ENCODE assay signal across 17 cellular contexts in the genomic region with DNA sequence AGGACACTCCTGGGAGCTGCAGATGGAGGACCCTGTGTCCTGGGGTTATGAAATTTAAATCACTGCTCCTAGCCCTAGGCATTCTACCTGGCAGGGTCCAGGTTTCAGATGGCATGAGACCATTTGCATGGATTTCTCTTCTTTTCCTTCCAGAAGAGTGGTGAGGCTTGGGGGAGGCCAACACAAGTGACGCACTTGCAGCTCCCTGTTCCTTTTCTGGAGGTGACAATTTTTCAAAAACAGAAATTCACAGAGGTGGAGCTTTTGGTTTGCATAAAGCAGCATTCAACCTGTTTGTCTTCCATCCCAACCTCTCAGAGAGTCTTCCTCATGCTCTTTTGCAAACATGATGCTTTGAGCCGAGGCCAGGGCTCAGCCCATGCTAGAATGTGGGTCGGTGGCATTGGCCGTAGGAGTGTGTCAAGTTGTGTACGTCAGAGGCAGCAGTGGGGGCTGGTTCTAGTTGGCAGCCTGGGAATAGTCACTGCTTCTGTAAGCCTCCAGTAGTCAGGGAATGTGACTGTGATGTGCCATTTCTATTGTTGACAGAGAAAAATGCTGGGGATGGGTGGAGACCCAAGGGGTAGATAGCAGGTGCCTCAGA. TPM values are rescaled to one million over a fixed set of nuclear protein-coding genes. Genes with fewer than 3 reads are reported as not detected.
DNase-seq lines count a peak whose midpoint lies in the region; ATAC-seq and TF ChIP-seq lines count a peak whose summit lies in the region.
"Had no signal": no experiment of that assay in that cellular context is flagged by ENCODE, and none has a peak within 500 bp of the region (broad histone marks: within the 10 kb centered on the region; RNA-seq: fewer than 3 reads in every experiment).

No MANE protein-coding gene starts in this region.

- H3K4me2 ChIP-seq in OCI-LY7 (ENCODE audit: low read length) = peak overlapping the region; percentile 70

- H3K4me3 ChIP-seq in OCI-LY7 (ENCODE audit: low read depth, low read length, poor library complexity, severe bottlenecking) (no peak overlapping the region), lung (no peak overlapping the region), stomach smooth muscle (ENCODE audit: low read length in 2 of 2) (peak overlapping the region in 1 of 2 donors; percentile 22)
- H3K4me3 ChIP-seq: SJCRH30 had no signal

- H2AFZ ChIP-seq in OCI-LY7 (ENCODE audit: low read length) = no peak overlapping the region
- H2AFZ ChIP-seq: parathyroid adenoma had no signal

- H3K9me3 ChIP-seq in OCI-LY7 (ENCODE audit: low read length) (no peaks in the 10 kb centered on the region), lung (ENCODE audit: control insufficient read depth in 2 of 2, insufficient read depth in 1 of 2, low read length in 1 of 2) (no peaks in the 10 kb centered on the region), stomach smooth muscle (ENCODE audit: control insufficient read depth in 2 of 2, low read length in 2 of 2) (no peaks in the 10 kb centered on the region)
- H3K9me3 ChIP-seq: SJCRH30 had no signal

- H3K79me2 ChIP-seq in OCI-LY7 (ENCODE audit: insufficient read depth, low read depth, low read length) = peaks cover 57% of the 10 kb centered on the region

- no peaks in the 10 kb centered on the region for H3K9me2 ChIP-seq in OCI-LY7 (ENCODE audit: insufficient read depth, low read length)

- ATAC-seq in lung (ENCODE audit: insufficient read depth, low FRiP score) (no peak), GM18498 (IDR thresholded peaks at IDR 0.05; ENCODE audit: unreplicated experiment) (no peak), GM19397 (IDR thresholded peaks at IDR 0.05; ENCODE audit: unreplicated experiment) (no peak)
- ATAC-seq: activated naive CD8-positive, alpha-beta T cell treated with anti-CD3 and anti-CD28 coated beads, Interleukin-2, amount 50 U/mL, for 24 hours; activated T-helper 17 cell treated with anti-CD3 and anti-CD28 coated beads, Interleukin-2, amount 50 U/mL, for 72 hours had no signal

- H3K27ac ChIP-seq in OCI-LY7 (ENCODE audit: low read depth, low read length, poor library complexity, severe bottlenecking) (no peak overlapping the region), lung (ENCODE audit: low read depth in 1 of 2, low read length in 1 of 2) (peak overlapping the region; percentile 2 to 80), stomach smooth muscle (ENCODE audit: low read length) (peak overlapping the region; percentile 89)
- H3K27ac ChIP-seq: parathyroid adenoma, SJCRH30 had no signal

- DNase-seq in OCI-LY7 (ENCODE audit: low spot score) = no peak
- peak in 39 of 42 donors; percentile 32 to 87 (median 63) for DNase-seq in head of caudate nucleus
- no peak for DNase-seq in lung (ENCODE audit: low spot score)
- no peak for DNase-seq in HCEC 1CT
- no peak for DNase-seq in ACHN
- DNase-seq: activated naive CD8-positive, alpha-beta T cell treated with anti-CD3 and anti-CD28 coated beads, Interleukin-2, amount 50 U/mL, for 24 hours; DND-41; naive B cell; NCI-H1694; NCI-H446 treated with DMSO at 0.1 percent for 48 hours; SJCRH30; T-helper 2 cell had no signal

- peaks cover 26% of the 10 kb centered on the region for H4K20me1 ChIP-seq in OCI-LY7 (ENCODE audit: insufficient read depth, low read length)

- intact Hi-C loops in OCI-LY7 (cut with micrococcal nuclease; ENCODE audit: unreplicated experiment) (no loop called here), head of caudate nucleus (cut with DNase I) (no loop called here)

- H3K4me1 ChIP-seq in OCI-LY7 (ENCODE audit: insufficient read depth, low read length, poor library complexity, severe bottlenecking) (peaks cover 36% of the 10 kb centered on the region), lung (ENCODE audit: control insufficient read depth in 2 of 2, insufficient read depth in 2 of 2, low read length in 2 of 2) (peaks cover 27 to 43% of the 10 kb centered on the region in 2 donors), stomach smooth muscle (ENCODE audit: control insufficient read depth, insufficient read depth, low read length) (peaks cover 90% of the 10 kb centered on the region)

- TF ChIP-seq CTCF in OCI-LY7 (conservative IDR thresholded peaks at IDR 0.05; ENCODE audit: low read length) = no peak
- no peak for TF ChIP-seq CTCF in lung (IDR thresholded peaks at IDR 0.05; ENCODE audit: control extremely low read depth, extremely low read depth)

- peaks cover 26% of the 10 kb centered on the region for H3K36me3 ChIP-seq in OCI-LY7 (ENCODE audit: insufficient read depth, low read length)
- H3K36me3 ChIP-seq in lung (ENCODE audit: control insufficient read depth in 2 of 2, insufficient read depth in 2 of 2, low read length in 2 of 2) = peaks cover 0 to 15% of the 10 kb centered on the region in 2 donors
- H3K36me3 ChIP-seq in stomach smooth muscle (ENCODE audit: control insufficient read depth in 2 of 2, insufficient read depth in 2 of 2, low read length in 2 of 2) = peaks cover 7 to 9% of the 10 kb centered on the region in 2 donors

- 73 to 92% methylated on average over 5 of the region's 5 CpGs for WGBS in lung, 2 donors

- in situ Hi-C loops in ACHN (cut with HindIII; ENCODE audit: low pct_ligation_motif_present, low pct_unique_long_range_greater_than_20kb, low sequenced_read_pairs) = no loop called here

- BruUV-seq in OCI-LY7 (replicated peaks; lab: Mats Ljungman, UMichigan) = no TSS peak

- H3K9ac ChIP-seq in stomach smooth muscle (ENCODE audit: low read length in 2 of 2) = no peak overlapping the region
- H3K9ac ChIP-seq: parathyroid adenoma had no signal

- POLR2A ChIA-PET in OCI-LY7 (lab: Charles Lee) = no interaction called here

- CTCF ChIA-PET in OCI-LY7 (lab: Charles Lee; ENCODE audit: unreplicated experiment) = no interaction called here

- H3K27me3 ChIP-seq in lung (ENCODE audit: control insufficient read depth, insufficient read depth) = no peaks in the 10 kb centered on the region
- no peaks in the 10 kb centered on the region for H3K27me3 ChIP-seq in stomach smooth muscle (ENCODE audit: control insufficient read depth in 1 of 2, insufficient read depth in 2 of 2, low read length in 2 of 2)
- H3K27me3 ChIP-seq: SJCRH30 had no signal

RNA-seq across cellular contexts. Expression of a gene that starts 6.4 kb away (rescaled TPM):
- 19.2 and 24.5 TPM in 2 replicates for total RNA-seq in OCI-LY7 (2014; rRNA removed; shearing (Covaris generic))
- 24.6 and 27.2 TPM in 2 replicates for total RNA-seq in OCI-LY7 (2022)
- 10 to 100 TPM; 51.5 to 55.0 TPM for total RNA-seq in lung
- polyA plus RNA-seq in lung = 10 to 100 TPM; 16.2 to 16.9 TPM

RNA-seq across cellular contexts. Expression of a gene that starts 31.7 kb away (rescaled TPM):
- total RNA-seq in OCI-LY7 (2014; rRNA removed; shearing (Covaris generic)) = 2.2 and 2.9 TPM in 2 replicates
- total RNA-seq in OCI-LY7 (2022) = 1.5 and 2.2 TPM in 2 replicates
- total RNA-seq in lung = 10 to 100 TPM in 1 of 2 donors, 1 to 10 TPM in 1; 5.1 to 15.4 TPM
- polyA plus RNA-seq in lung = 1 to 10 TPM; 4.7 to 6.3 TPM

RNA-seq across cellular contexts. Expression of a gene that starts 48.8 kb away (rescaled TPM):
- total RNA-seq in OCI-LY7 (2014; rRNA removed; shearing (Covaris generic)) = 2.1 and 3.3 TPM in 2 replicates
- total RNA-seq in OCI-LY7 (2022) (7.9 and 9.2 TPM in 2 replicates), lung (10 to 100 TPM in 1 of 2 donors, 1 to 10 TPM in 1; 5.4 to 27.2 TPM)
- 10 to 100 TPM; 21.1 to 35.9 TPM for polyA plus RNA-seq in lung

RNA-seq across cellular contexts. Expression of a gene that starts 53.4 kb away (rescaled TPM):
- total RNA-seq in OCI-LY7 (2014; rRNA removed; shearing (Covaris generic)) = 2.4 and 3.3 TPM in 2 replicates
- total RNA-seq in OCI-LY7 (2022) = 3.7 and 4.3 TPM in 2 replicates
- under 1 TPM; 0.51 to 0.67 TPM for total RNA-seq in lung
- polyA plus RNA-seq in lung = under 1 TPM; 0.15 to 0.28 TPM

Comparison
In these comparisons a context has a peak if more than half of its experiments do, and no peak if none do; other contexts are left out.
1. DNase-seq: peak in head of caudate nucleus (39 of 42); none in OCI-LY7 (single experiment), lung (single experiment), HCEC 1CT (single experiment) and ACHN (single experiment).